ENCODE assay signal across 22 cellular contexts in the genomic region with DNA sequence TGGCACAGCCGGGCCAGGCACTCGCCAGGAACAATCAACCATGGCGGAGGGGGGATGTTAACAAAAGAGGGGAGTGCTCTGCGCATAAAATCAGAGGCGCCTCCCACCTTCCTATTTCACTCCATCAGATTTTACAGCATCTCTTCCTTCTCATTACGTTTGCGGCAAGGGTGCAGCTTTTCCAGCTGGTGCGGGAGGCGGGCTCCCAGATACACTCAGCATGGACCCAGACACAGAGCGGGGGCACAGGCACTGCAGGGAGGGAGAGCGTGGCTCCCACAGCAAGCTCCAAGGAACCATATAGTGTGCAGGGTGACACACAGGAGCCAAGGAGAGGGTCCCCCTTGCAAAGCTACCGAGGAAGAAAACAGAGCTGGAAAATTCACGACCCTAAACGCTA.
A peak's percentile ranks its signal among the peaks of the same experiment; 100 is the strongest.
DNase-seq lines count a peak whose midpoint lies in the region; ATAC-seq, FAIRE-seq and TF ChIP-seq lines count a peak whose summit lies in the region.
"Had no signal": no experiment of that assay in that cellular context is flagged by ENCODE, and none has a peak within 500 bp of the region (broad histone marks: within the 10 kb centered on the region; RNA-seq: fewer than 3 reads in every experiment).

No MANE protein-coding gene starts in this region.

- H3K4me3 Mint-ChIP-seq in activated naive CD4-positive, alpha-beta T cell treated with anti-CD3 and anti-CD28 coated beads, Interleukin-2, amount 50 U/mL, for 24 hours: no peak overlapping the region
- no peak overlapping the region for H3K4me3 Mint-ChIP-seq in immature natural killer cell
- H3K4me3 Mint-ChIP-seq in stimulated activated memory B cell treated with anti-CD40 and anti-IgM and Interleukin-4, amounts not matched to agents 10 μg/mL and 1 μg/mL and 100 μg/mL, for 72 hours: no peak overlapping the region
- H3K4me3 Mint-ChIP-seq: CD4-positive, CD25-positive, alpha-beta regulatory T cell had no signal

- H4K20me1 ChIP-seq in K562 (replicated peaks; ENCODE audit: control insufficient read depth, insufficient read depth, low read length): no peaks in the 10 kb centered on the region; the same call in 1 of the 2 replicates

- no peaks in the 10 kb centered on the region for H3K27me3 Mint-ChIP-seq in activated naive CD4-positive, alpha-beta T cell treated with anti-CD3 and anti-CD28 coated beads, Interleukin-2, amount 50 U/mL, for 24 hours
- H3K27me3 Mint-ChIP-seq in immature natural killer cell (ENCODE audit: low read depth in 3 of 3): no peaks in the 10 kb centered on the region
- no peaks in the 10 kb centered on the region for H3K27me3 Mint-ChIP-seq in stimulated activated memory B cell treated with anti-CD40 and anti-IgM and Interleukin-4, amounts not matched to agents 10 μg/mL and 1 μg/mL and 100 μg/mL, for 72 hours
- H3K27me3 Mint-ChIP-seq: CD4-positive, CD25-positive, alpha-beta regulatory T cell had no signal

- peaks cover 13% of the 10 kb centered on the region for H3K36me3 Mint-ChIP-seq in activated naive CD4-positive, alpha-beta T cell treated with anti-CD3 and anti-CD28 coated beads, Interleukin-2, amount 50 U/mL, for 24 hours
- H3K36me3 Mint-ChIP-seq in immature natural killer cell: peaks cover 0 to 18% (median 7%) of the 10 kb centered on the region in 3 donors
- peaks cover 68% of the 10 kb centered on the region for H3K36me3 Mint-ChIP-seq in stimulated activated memory B cell treated with anti-CD40 and anti-IgM and Interleukin-4, amounts not matched to agents 10 μg/mL and 1 μg/mL and 100 μg/mL, for 72 hours

- in situ Hi-C loops in K562 (cut with MboI): no loop called here

- peaks cover 15% of the 10 kb centered on the region for H3K4me1 Mint-ChIP-seq in activated naive CD4-positive, alpha-beta T cell treated with anti-CD3 and anti-CD28 coated beads, Interleukin-2, amount 50 U/mL, for 24 hours
- peaks cover 28 to 48% of the 10 kb centered on the region in 2 donors for H3K4me1 Mint-ChIP-seq in immature natural killer cell
- peaks cover 6% of the 10 kb centered on the region for H3K4me1 Mint-ChIP-seq in stimulated activated memory B cell treated with anti-CD40 and anti-IgM and Interleukin-4, amounts not matched to agents 10 μg/mL and 1 μg/mL and 100 μg/mL, for 72 hours

- peak overlapping the region; percentile 79 for H3K27ac Mint-ChIP-seq in activated naive CD4-positive, alpha-beta T cell treated with anti-CD3 and anti-CD28 coated beads, Interleukin-2, amount 50 U/mL, for 24 hours
- H3K27ac Mint-ChIP-seq in immature natural killer cell: peak overlapping the region in 4 of 6 donors; percentile 17 to 74 (median 44)
- peak overlapping the region; percentile 35 for H3K27ac Mint-ChIP-seq in stimulated activated memory B cell treated with anti-CD40 and anti-IgM and Interleukin-4, amounts not matched to agents 10 μg/mL and 1 μg/mL and 100 μg/mL, for 72 hours
- H3K27ac Mint-ChIP-seq: CD4-positive, CD25-positive, alpha-beta regulatory T cell had no signal

- peaks cover 3% of the 10 kb centered on the region for H3K9me1 ChIP-seq in K562 (ENCODE audit: control insufficient read depth, insufficient read depth, low read length)

- FAIRE-seq in K562 (lab: Jason Lieb, UNC): peak; percentile 19
- FAIRE-seq: GM18507 had no signal

- POLR2A ChIA-PET in K562 (lab: Yijun Ruan, JAX): interaction anchor here (0.6 kb wide), 1 partner anchor 1466 kb away, joined by 3 read pairs; no protein-coding TSS in a partner anchor

- no peaks in the 10 kb centered on the region for H3K79me2 ChIP-seq in K562 (ENCODE audit: control insufficient read depth, insufficient read depth, low read length)

- no peak overlapping the region for H2AFZ ChIP-seq in K562 (ENCODE audit: low read depth, low read length)
- H2AFZ ChIP-seq: GM23248 had no signal

- H3K36me3 ChIP-seq in K562 (ENCODE audit: control insufficient read depth, insufficient read depth, low read length) (peaks cover 9% of the 10 kb centered on the region; the same call in 2 of the 3 replicates), thyroid gland (peaks cover 0 to 3% of the 10 kb centered on the region in 2 donors)
- H3K36me3 ChIP-seq: MG63 had no signal

- H3K9me3 ChIP-seq in K562 (replicated peaks; ENCODE audit: control insufficient read depth, insufficient read depth, low read depth, low read length) (no peaks in the 10 kb centered on the region), thyroid gland (no peaks in the 10 kb centered on the region)
- H3K9me3 ChIP-seq: MG63 had no signal

- H3K4me1 ChIP-seq in K562 (replicated peaks in 1 of 2; ENCODE audit: control insufficient read depth in 2 of 2, insufficient read depth in 2 of 2, low read length in 2 of 2) (peaks cover 0 to 14% of the 10 kb centered on the region in 2 experiments; a peak in 2 of 5 replicates), thyroid gland (peaks cover 0 to 4% of the 10 kb centered on the region in 2 donors)

- no peak for TF ChIP-seq CTCF in K562 (IDR thresholded peaks at IDR 0.05 in 2 of 3, conservative IDR thresholded peaks at IDR 0.05 in 1 of 3; ENCODE audit: insufficient read depth in 2 of 3, low read depth in 1 of 3, low read length in 3 of 3)
- no peak for TF ChIP-seq CTCF in thyroid gland (IDR thresholded peaks at IDR 0.05)

- no peak overlapping the region for H3K27ac ChIP-seq in K562 (ENCODE audit: extremely low read depth, low read depth, low read length)
- no peak overlapping the region for H3K27ac ChIP-seq in thyroid gland
- H3K27ac ChIP-seq: GM23248 had no signal

- no peaks in the 10 kb centered on the region for H3K27me3 ChIP-seq in K562 (ENCODE audit: control insufficient read depth in 2 of 2, insufficient read depth in 2 of 2, low read length in 2 of 2)
- H3K27me3 ChIP-seq in thyroid gland: no peaks in the 10 kb centered on the region
- H3K27me3 ChIP-seq: MG63 had no signal

- H3K9ac ChIP-seq in K562 (ENCODE audit: insufficient read depth in 1 of 2, low read depth in 2 of 2, low read length in 2 of 2): no peak overlapping the region
- H3K9ac ChIP-seq: GM23248 had no signal

- CTCF ChIA-PET in K562 (lab: Yijun Ruan, JAX; ENCODE audit: low intra/inter-chr PET ratio): no interaction called here

- 87% methylated on average over 11 of the region's 14 CpGs for WGBS in K562 (ENCODE audit: insufficient coverage, low coverage, missing lambda C conversion rate)
- 92 to 95% methylated on average over 14 of the region's 14 CpGs for WGBS in thyroid gland, 2 donors

- H3K4me2 ChIP-seq in K562 (ENCODE audit: insufficient read depth, low read length): no peak overlapping the region

- TF ChIP-seq RAD21 in K562 (CRISPR knock-in tag; conservative IDR thresholded peaks at IDR 0.05 in 1 of 2, IDR thresholded peaks at IDR 0.05 in 1 of 2): no peak

- no peak for DNase-seq in activated naive CD4-positive, alpha-beta T cell treated with anti-CD3 and anti-CD28 coated beads, Interleukin-2, amount 50 U/mL, for 16 hours
- DNase-seq in K562 (ENCODE audit: extremely low read depth in 1 of 4, low spot score in 3 of 4) (no peak), immature natural killer cell (no peak), thyroid gland (no peak), COR-L47 (lab: John Stamatoyannopoulos, UW) (no peak)
- no peak for DNase-seq in stimulated activated CD4-positive, alpha-beta T cell treated with anti-CD3 and anti-CD28 coated beads, Interleukin-4, amount 100 ng/mL, for 1 hour
- DNase-seq: 8988T; ACHN; CD4-positive, CD25-positive, alpha-beta regulatory T cell; DMS53; GM23248; KG1; NCI-H2029; NCI-H446; NCI-H526; NCI-H82; SHP77 had no signal

- ATAC-seq in K562: no peak
- ATAC-seq in stimulated activated memory B cell treated with anti-CD40 and anti-IgM and Interleukin-4, amounts not matched to agents 10 μg/mL and 1 μg/mL and 100 μg/mL, for 72 hours: no peak
- ATAC-seq: HCT116 had no signal

- H3K4me3 ChIP-seq in K562 (no peak overlapping the region), thyroid gland (replicated peaks in 1 of 3) (no peak overlapping the region)
- H3K4me3 ChIP-seq: GM23248, MG63 had no signal

- no TSS peak for BruUV-seq in K562 (replicated peaks; lab: Mats Ljungman, UMichigan)

- no peak for TF ChIP-seq EP300 in K562 (IDR thresholded peaks at IDR 0.05; ENCODE audit: low read length)

- intact Hi-C loops in K562 (cut with micrococcal nuclease): no loop called here
- intact Hi-C loops in thyroid gland (cut with DNase I): no loop called here

- H3K9me3 Mint-ChIP-seq in activated naive CD4-positive, alpha-beta T cell treated with anti-CD3 and anti-CD28 coated beads, Interleukin-2, amount 50 U/mL, for 24 hours: no peaks in the 10 kb centered on the region
- H3K9me3 Mint-ChIP-seq in immature natural killer cell: no peaks in the 10 kb centered on the region
- H3K9me3 Mint-ChIP-seq in stimulated activated memory B cell treated with anti-CD40 and anti-IgM and Interleukin-4, amounts not matched to agents 10 μg/mL and 1 μg/mL and 100 μg/mL, for 72 hours: no peaks in the 10 kb centered on the region

- no peak for TF ChIP-seq POLR2A in K562 (conservative IDR thresholded peaks at IDR 0.05)
- no peak for TF ChIP-seq POLR2A in thyroid gland (IDR thresholded peaks at IDR 0.05)

TF ChIP-seq in K562, 482 proteins besides CTCF, POLR2A, EP300 and RAD21 (continues in another document):
- TF ChIP-seq ZNF830 (CRISPR knock-in tag; IDR thresholded peaks at IDR 0.05) (no peak), NR2C1 (IDR thresholded peaks at IDR 0.05) (no peak), NR2C1 (tag; IDR thresholded peaks at IDR 0.05) (no peak), ZBTB17 (CRISPR knock-in tag; IDR thresholded peaks at IDR 0.05) (no peak), DIDO1 (tag; IDR thresholded peaks at IDR 0.05; ENCODE audit: low read depth) (no peak), NR2F6 (CRISPR knock-in tag; IDR thresholded peaks at IDR 0.05) (no peak), ZNF274 (IDR thresholded peaks at IDR 0.05; ENCODE audit: borderline replicate concordance, low read depth, low read length) (no peak), ZNF217 (CRISPR knock-in tag; IDR thresholded peaks at IDR 0.05) (no peak), IRF9 (tag; IDR thresholded peaks at IDR 0.05) (no peak), RCOR1 (IDR thresholded peaks at IDR 0.05; ENCODE audit: borderline replicate concordance in 1 of 2, low read depth in 2 of 2, low read length in 2 of 2) (no peak), ZNF134 (CRISPR knock-in tag; conservative IDR thresholded peaks at IDR 0.05) (no peak), ZNF324 (CRISPR knock-in tag; IDR thresholded peaks at IDR 0.05) (no peak)
